18 cellular contexts compared by ENCODE assay signal in genomic region chr2:149383340-149383739, GRCh38. TPM values are rescaled to one million over a fixed set of nuclear protein-coding genes. Genes with fewer than 3 reads are reported as not detected.
DNase-seq lines count a peak whose midpoint lies in the region; ATAC-seq and TF ChIP-seq lines count a peak whose summit lies in the region.
"Had no signal": no experiment of that assay in that cellular context is flagged by ENCODE, and none has a peak within 500 bp of the region (broad histone marks: within the 10 kb centered on the region; RNA-seq: fewer than 3 reads in every experiment).

No MANE protein-coding gene starts in this region.

- H4K91ac ChIP-seq in IMR-90 (ENCODE audit: insufficient read depth, low read depth, low read length), result no peak overlapping the region
- no peak overlapping the region for H4K91ac ChIP-seq in mesenchymal stem cell (ENCODE audit: low read length)

- H3K9ac ChIP-seq in IMR-90 (ENCODE audit: low read depth, low read length) (no peak overlapping the region), mesenchymal stem cell (ENCODE audit: low read length) (peak overlapping the region; percentile 85)
- H3K9ac ChIP-seq: KMS-11 had no signal

- intact Hi-C loops in IMR-90 (cut with micrococcal nuclease) (no loop called here), OCI-LY7 (cut with micrococcal nuclease; ENCODE audit: unreplicated experiment) (no loop called here), ovary (cut with DNase I) (no loop called here)

- H2BK120ac ChIP-seq in IMR-90 (ENCODE audit: low read depth, low read length), result no peak overlapping the region
- no peak overlapping the region for H2BK120ac ChIP-seq in mesenchymal stem cell (ENCODE audit: low read depth, low read length)

- no peaks in the 10 kb centered on the region for H3K9me3 ChIP-seq in IMR-90 (ENCODE audit: control insufficient read depth, insufficient read depth, low read length)
- H3K9me3 ChIP-seq in mesenchymal stem cell (ENCODE audit: control insufficient read depth, low read length), result no peaks in the 10 kb centered on the region
- H3K9me3 ChIP-seq in OCI-LY7 (ENCODE audit: low read length), result no peaks in the 10 kb centered on the region
- no peaks in the 10 kb centered on the region for H3K9me3 ChIP-seq in ovary
- H3K9me3 ChIP-seq: sigmoid colon had no signal

- H2BK5ac ChIP-seq in IMR-90 (ENCODE audit: low read depth, low read length, poor library complexity, severe bottlenecking), result no peak overlapping the region
- H2BK5ac ChIP-seq in mesenchymal stem cell (ENCODE audit: low read depth, low read length, poor library complexity, severe bottlenecking), result no peak overlapping the region

- no peaks in the 10 kb centered on the region for H3K9me2 ChIP-seq in OCI-LY7 (ENCODE audit: insufficient read depth, low read length)

- H3K36me3 ChIP-seq in IMR-90 (ENCODE audit: control insufficient read depth, insufficient read depth, low read length) (no peaks in the 10 kb centered on the region), mesenchymal stem cell (ENCODE audit: control insufficient read depth in 1 of 2, insufficient read depth in 2 of 2, low read depth in 1 of 2, low read length in 2 of 2) (no peaks in the 10 kb centered on the region), OCI-LY7 (ENCODE audit: insufficient read depth, low read length) (no peaks in the 10 kb centered on the region), ovary (no peaks in the 10 kb centered on the region)
- H3K36me3 ChIP-seq: sigmoid colon had no signal

- H4K8ac ChIP-seq in IMR-90 (ENCODE audit: low read depth in 2 of 2, low read length in 2 of 2) (no peak overlapping the region), mesenchymal stem cell (ENCODE audit: low read length) (no peak overlapping the region)

- in situ Hi-C loops in IMR-90 (cut with MboI; ENCODE audit: low sequenced_read_pairs), result no loop called here

- H3K27me3 ChIP-seq in IMR-90 (ENCODE audit: control insufficient read depth, insufficient read depth, low read length) (no peaks in the 10 kb centered on the region), mesenchymal stem cell (ENCODE audit: control insufficient read depth in 1 of 2, insufficient read depth in 1 of 2, low read length in 2 of 2) (no peaks in the 10 kb centered on the region), ovary (no peaks in the 10 kb centered on the region)
- H3K27me3 ChIP-seq: sigmoid colon had no signal

- H3K4me3 ChIP-seq in IMR-90 (ENCODE audit: insufficient read depth, low read depth, low read length), result no peak overlapping the region
- H3K4me3 ChIP-seq in mesenchymal stem cell (ENCODE audit: insufficient read depth in 1 of 2, low read depth in 1 of 2, low read length in 2 of 2), result no peak overlapping the region
- no peak overlapping the region for H3K4me3 ChIP-seq in OCI-LY7 (ENCODE audit: low read depth, low read length, poor library complexity, severe bottlenecking)
- no peak overlapping the region for H3K4me3 ChIP-seq in ovary
- H3K4me3 ChIP-seq: sigmoid colon, SK-N-MC had no signal

- H3K79me2 ChIP-seq in OCI-LY7 (ENCODE audit: insufficient read depth, low read depth, low read length), result no peaks in the 10 kb centered on the region

- POLR2A ChIA-PET in IMR-90 (lab: Charles Lee; ENCODE audit: unreplicated experiment) (no interaction called here), OCI-LY7 (lab: Charles Lee) (no interaction called here)

- no peak for TF ChIP-seq EP300 in ovary (IDR thresholded peaks at IDR 0.05)

- no peaks in the 10 kb centered on the region for H4K20me1 ChIP-seq in IMR-90 (ENCODE audit: insufficient read depth, low read length)
- H4K20me1 ChIP-seq in OCI-LY7 (ENCODE audit: insufficient read depth, low read length), result no peaks in the 10 kb centered on the region

- H3K4me1 ChIP-seq in IMR-90 (ENCODE audit: control insufficient read depth, insufficient read depth, low read length), result no peaks in the 10 kb centered on the region
- H3K4me1 ChIP-seq in mesenchymal stem cell (ENCODE audit: control insufficient read depth, insufficient read depth, low read depth, low read length), result no peaks in the 10 kb centered on the region
- H3K4me1 ChIP-seq in OCI-LY7 (ENCODE audit: insufficient read depth, low read length, poor library complexity, severe bottlenecking), result no peaks in the 10 kb centered on the region
- no peaks in the 10 kb centered on the region for H3K4me1 ChIP-seq in ovary (ENCODE audit: insufficient read depth)
- H3K4me1 ChIP-seq: sigmoid colon had no signal

- peak; percentile 29 for DNase-seq in AG08396 (ENCODE audit: low spot score)
- peak; percentile 75 for DNase-seq in IMR-90
- peak; percentile 66 for DNase-seq in dedifferentiated amniotic fluid mesenchymal stem cell (ENCODE audit: extremely low spot score)
- peak; percentile 80 for DNase-seq in mesenchymal stem cell
- no peak for DNase-seq in OCI-LY7 (ENCODE audit: low spot score)
- DNase-seq in activated naive CD4-positive, alpha-beta T cell treated with anti-CD3 and anti-CD28 coated beads, Interleukin-2, amount 50 U/mL, for 16 hours, result no peak
- no peak for DNase-seq in ovary
- DNase-seq: ACHN; activated gamma-delta T cell; NCI-H1417 treated with DMSO at 0.1 percent for 48 hours; NCI-H345; nephron progenitor cell; sigmoid colon; stimulated activated naive CD4-positive, alpha-beta T cell treated with Interleukin-2 at 50 U/mL for 16 hours had no signal

- no peak overlapping the region for H3K18ac ChIP-seq in IMR-90 (ENCODE audit: low read depth, low read length)
- H3K18ac ChIP-seq in mesenchymal stem cell (ENCODE audit: low read depth in 1 of 2, low read length in 2 of 2), result no peak overlapping the region

- H4K5ac ChIP-seq in IMR-90 (ENCODE audit: low read depth, low read length), result no peak overlapping the region

- no peak overlapping the region for H3K4ac ChIP-seq in IMR-90 (ENCODE audit: low read depth, low read length)
- H3K4ac ChIP-seq in mesenchymal stem cell (ENCODE audit: low read depth in 1 of 2, low read length in 2 of 2), result no peak overlapping the region

- H2BK12ac ChIP-seq in mesenchymal stem cell (ENCODE audit: low read length in 2 of 2), result no peak overlapping the region

- TF ChIP-seq RAD21 in IMR-90 (IDR thresholded peaks at IDR 0.05; ENCODE audit: low read length), result no peak

- no peak overlapping the region for H3K4me2 ChIP-seq in IMR-90 (ENCODE audit: low read depth, low read length)
- H3K4me2 ChIP-seq in mesenchymal stem cell (ENCODE audit: low read length, poor library complexity, severe bottlenecking), result no peak overlapping the region
- no peak overlapping the region for H3K4me2 ChIP-seq in OCI-LY7 (ENCODE audit: low read length)
- H3K4me2 ChIP-seq: KMS-11 had no signal

- H2BK15ac ChIP-seq in IMR-90 (ENCODE audit: low read depth, low read length), result no peak overlapping the region
- H2BK15ac ChIP-seq in mesenchymal stem cell (ENCODE audit: low read depth, poor library complexity, severe bottlenecking), result no peak overlapping the region

- no TSS peak for BruUV-seq in IMR-90 (replicated peaks; lab: Mats Ljungman, UMichigan)
- no TSS peak for BruUV-seq in OCI-LY7 (replicated peaks; lab: Mats Ljungman, UMichigan)

- no CpG with 5 or more reads among the region's 1 CpG for WGBS in IMR-90 (ENCODE audit: extremely low coverage in 2 of 2, insufficient read length in 1 of 2), 2 experiments
- 57% methylated on average over 1 of the region's 1 CpG for WGBS in mesenchymal stem cell
- WGBS in ovary, 3 donors, result 33 to 53% (median 50%) methylated on average over 1 of the region's 1 CpG

- no peaks in the 10 kb centered on the region for H3K9me1 ChIP-seq in IMR-90 (ENCODE audit: insufficient read depth, low read length)

- CTCF ChIA-PET in IMR-90 (lab: Yijun Ruan, JAX), result no interaction called here
- CTCF ChIA-PET in OCI-LY7 (lab: Charles Lee; ENCODE audit: unreplicated experiment), result no interaction called here

- H2BK20ac ChIP-seq in IMR-90 (ENCODE audit: low read depth, low read length), result no peak overlapping the region

- no peak overlapping the region for H2AK9ac ChIP-seq in IMR-90 (replicated peaks; ENCODE audit: low read depth, low read length, poor library complexity)

- H3K56ac ChIP-seq in IMR-90 (ENCODE audit: extremely low read depth, insufficient read depth, low read length), result no peak overlapping the region

- no peak overlapping the region for H2AFZ ChIP-seq in IMR-90 (replicated peaks; ENCODE audit: low read length, poor library complexity)
- H2AFZ ChIP-seq in mesenchymal stem cell (ENCODE audit: low read depth, low read length), result no peak overlapping the region
- no peak overlapping the region for H2AFZ ChIP-seq in OCI-LY7 (ENCODE audit: low read length)

- ATAC-seq in IMR-90 (ENCODE audit: low read depth) (peak; percentile 42), HG03442 (IDR thresholded peaks at IDR 0.05; ENCODE audit: unreplicated experiment) (no peak)
- ATAC-seq: HCT116 had no signal

- TF ChIP-seq POLR2A in IMR-90 (IDR thresholded peaks at IDR 0.05; ENCODE audit: low read depth, low read length), result no peak
- TF ChIP-seq POLR2A in ovary (IDR thresholded peaks at IDR 0.05), result no peak

- no peak overlapping the region for H2AK5ac ChIP-seq in IMR-90 (ENCODE audit: low read depth, low read length)
- no peak overlapping the region for H2AK5ac ChIP-seq in mesenchymal stem cell (ENCODE audit: low read length, severe bottlenecking)

- TF ChIP-seq CTCF in IMR-90 (conservative IDR thresholded peaks at IDR 0.05; ENCODE audit: low read depth, low read length) (no peak), OCI-LY7 (conservative IDR thresholded peaks at IDR 0.05; ENCODE audit: low read length) (no peak), ovary (IDR thresholded peaks at IDR 0.05) (no peak)

- H3K23ac ChIP-seq in IMR-90 (ENCODE audit: low read depth, low read length) (no peak overlapping the region), mesenchymal stem cell (ENCODE audit: low read length in 2 of 2) (no peak overlapping the region)

- dilution Hi-C loops in IMR-90 (cut with HindIII; ENCODE audit: low sequenced_read_pairs, unreplicated experiment), result no loop called here

- H3K79me1 ChIP-seq in IMR-90 (ENCODE audit: low read depth in 1 of 2, low read length in 2 of 2) (no peaks in the 10 kb centered on the region), mesenchymal stem cell (replicated peaks; ENCODE audit: low read length, poor library complexity, severe bottlenecking) (no peaks in the 10 kb centered on the region)

- H3K14ac ChIP-seq in IMR-90 (replicated peaks; ENCODE audit: low read depth, low read length) (no peak overlapping the region), mesenchymal stem cell (ENCODE audit: low read length in 2 of 2) (no peak overlapping the region)

- H3K27ac ChIP-seq in IMR-90 (ENCODE audit: insufficient read depth, low read length) (no peak overlapping the region), mesenchymal stem cell (ENCODE audit: low read length, poor library complexity, severe bottlenecking) (no peak overlapping the region), OCI-LY7 (ENCODE audit: low read depth, low read length, poor library complexity, severe bottlenecking) (no peak overlapping the region), ovary (no peak overlapping the region)
- H3K27ac ChIP-seq: KMS-11, sigmoid colon, SK-N-MC had no signal

RNA-seq across cellular contexts. Expression of gene LYPD6, which starts 53.0 kb away (rescaled TPM):
- 0.90 and 1.4 TPM in 2 replicates for total RNA-seq in IMR-90 (2012; rRNA removed)
- 0.49 and 0.87 TPM in 2 replicates for polyA plus RNA-seq in IMR-90 (2012; rRNA removed)
- 0.32 and 0.39 TPM in 2 replicates for polyA plus RNA-seq in IMR-90 (2012; cell fraction: cytosol; rRNA removed)
- 0.18 and 0.52 TPM in 2 replicates for polyA plus RNA-seq in IMR-90 (2012; cell fraction: nucleus; rRNA removed; ENCODE audit: low replicate concordance)
- polyA plus RNA-seq in mesenchymal stem cell (2013, experiment 1 of 2), result 6.8 TPM
- polyA plus RNA-seq in mesenchymal stem cell (2013, experiment 2 of 2), result 6.6 TPM
- total RNA-seq in OCI-LY7 (2014; rRNA removed; shearing (Covaris generic)), result not detected in 2 replicates
- total RNA-seq in OCI-LY7 (2022), result not detected in 2 replicates
- 1 to 10 TPM in 5 of 7 donors, under 1 TPM in 2; 0.15 to 3.2 (median 1.4) TPM for total RNA-seq in ovary
- polyA plus RNA-seq in ovary, result 1 to 10 TPM in 1 of 2 donors, under 1 TPM in 1; 0.57 to 1.0 TPM

Comparison
In these comparisons a context has a peak if more than half of its experiments do, and no peak if none do; other contexts are left out.
1. DNase-seq: peak in AG08396 (single experiment), IMR-90 (single experiment), dedifferentiated amniotic fluid mesenchymal stem cell (single experiment) and mesenchymal stem cell (single experiment); none in OCI-LY7 (single experiment), activated naive CD4-positive, alpha-beta T cell treated with anti-CD3 and anti-CD28 coated beads, Interleukin-2, amount 50 U/mL, for 16 hours (single experiment) and ovary (0 of 5).